8 cellular contexts compared by ENCODE assay signal in the genomic region with DNA sequence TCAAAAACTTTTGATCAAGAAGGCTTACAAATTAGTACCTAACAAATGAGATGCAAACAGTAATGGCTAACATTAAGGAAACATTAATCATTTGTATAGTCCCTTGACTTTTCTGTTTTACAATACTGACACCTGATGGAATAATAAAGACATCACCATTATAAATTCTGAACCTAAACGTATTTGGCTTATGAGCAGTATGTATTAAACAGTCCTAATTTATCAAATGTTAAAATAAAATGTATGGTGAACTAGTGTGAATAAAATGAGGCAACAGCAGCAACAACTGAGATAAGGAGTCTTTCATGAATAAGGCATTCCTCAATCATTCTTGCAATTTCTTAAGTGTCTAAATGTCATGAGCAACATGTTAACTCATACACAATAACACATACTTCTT. TPM values are rescaled to one million over a fixed set of nuclear protein-coding genes. Genes with fewer than 3 reads are reported as not detected.
DNase-seq lines count a peak whose midpoint lies in the region; ATAC-seq, FAIRE-seq and TF ChIP-seq lines count a peak whose summit lies in the region.

No MANE protein-coding gene starts in this region.

- H3K4me3 ChIP-seq in Peyer's patch = peak overlapping the region in 1 of 4 donors; percentile 5
- peak overlapping the region; percentile 29 for H3K4me3 ChIP-seq in fibroblast of pulmonary artery (replicated peaks; ENCODE audit: low read depth, low read length)
- H3K4me3 ChIP-seq in sigmoid colon = peak overlapping the region in 2 of 4 donors; percentile 17 to 24
- no peak overlapping the region for H3K4me3 ChIP-seq in GM23338

- peak; percentile 12 for FAIRE-seq in GM18507 (lab: Jason Lieb, UNC)

- ATAC-seq in GM23338 = no peak
- ATAC-seq in GM21619 (IDR thresholded peaks at IDR 0.05; ENCODE audit: unreplicated experiment) = no peak

- no peak overlapping the region for H3K27ac Mint-ChIP-seq in GM23338

- no peak for TF ChIP-seq EP300 in sigmoid colon (IDR thresholded peaks at IDR 0.05)

- H4K20me1 ChIP-seq in GM23338 (replicated peaks; ENCODE audit: insufficient read depth) = peaks cover 44% of the 10 kb centered on the region

- no peaks in the 10 kb centered on the region for H3K9me2 ChIP-seq in GM23338 (ENCODE audit: insufficient read depth)

- H3K4me1 Mint-ChIP-seq in GM23338 = peaks cover 3% of the 10 kb centered on the region; the same call in 2 of the 3 replicates

- H3K27me3 ChIP-seq in Peyer's patch (no peaks in the 10 kb centered on the region), sigmoid colon (no peaks in the 10 kb centered on the region), GM23338 (ENCODE audit: insufficient read depth) (no peaks in the 10 kb centered on the region)

- no peak overlapping the region for H3K27ac ChIP-seq in Peyer's patch
- peak overlapping the region; percentile 37 to 59 (median 52) for H3K27ac ChIP-seq in sigmoid colon
- H3K27ac ChIP-seq in GM23338 (ENCODE audit: low read depth) = no peak overlapping the region

- H3K79me2 ChIP-seq in GM23338 (replicated peaks; ENCODE audit: insufficient read depth) = peaks cover 96% of the 10 kb centered on the region

- H3K36me3 ChIP-seq in Peyer's patch = peaks cover 0 to 43% (median 0%) of the 10 kb centered on the region in 3 donors
- peaks cover 0 to 43% (median 12%) of the 10 kb centered on the region in 4 donors for H3K36me3 ChIP-seq in sigmoid colon
- peaks cover 39% of the 10 kb centered on the region for H3K36me3 ChIP-seq in GM23338 (ENCODE audit: insufficient read depth)

- peaks cover 44% of the 10 kb centered on the region for H3K36me3 Mint-ChIP-seq in GM23338 (ENCODE audit: low read depth)

- WGBS in sigmoid colon, 2 donors = 9 to 32% methylated on average over 1 of the region's 1 CpG

- intact Hi-C loops in sigmoid colon (cut with DNase I) = no loop called here

- no peaks in the 10 kb centered on the region for H3K9me3 ChIP-seq in Peyer's patch
- no peaks in the 10 kb centered on the region for H3K9me3 ChIP-seq in sigmoid colon

- no peaks in the 10 kb centered on the region for H3K9me3 Mint-ChIP-seq in GM23338

- peak in 4 of 6 experiments; percentile 13 to 39 (median 34) for TF ChIP-seq CTCF in Peyer's patch (IDR thresholded peaks at IDR 0.05)
- TF ChIP-seq CTCF in fibroblast of pulmonary artery (IDR thresholded peaks at IDR 0.05; ENCODE audit: low read length, missing control alignments) = peak; percentile 31
- peak in 1 of 4 experiments; percentile 20 for TF ChIP-seq CTCF in sigmoid colon (IDR thresholded peaks at IDR 0.05)
- no peak for TF ChIP-seq CTCF in GM23338 (conservative IDR thresholded peaks at IDR 0.05; ENCODE audit: low read depth in 2 of 2)

- no peak overlapping the region for H3K4me2 ChIP-seq in GM23338

- no peak overlapping the region for H3K4me3 Mint-ChIP-seq in GM23338

- H3K4me1 ChIP-seq in Peyer's patch (peaks cover 0 to 40% (median 3%) of the 10 kb centered on the region in 4 donors), sigmoid colon (peaks cover 0 to 60% (median 49%) of the 10 kb centered on the region in 4 donors), GM23338 (ENCODE audit: insufficient read depth) (peaks cover 13% of the 10 kb centered on the region)

- H2AFZ ChIP-seq in GM23338 = no peak overlapping the region

- TF ChIP-seq POLR2A in Peyer's patch (IDR thresholded peaks at IDR 0.05) (no peak), sigmoid colon (IDR thresholded peaks at IDR 0.05) (no peak)

- DNase-seq in GM18507 (ENCODE audit: extremely low spot score, insufficient read length, low read depth) (no peak), Peyer's patch (no peak), fibroblast of pulmonary artery (ENCODE audit: low read depth) (peak; percentile 58), sigmoid colon (no peak), GM23338 (ENCODE audit: low spot score) (no peak), T-helper 1 cell (no peak)
- DNase-seq in NK-92 treated with Interleukin-12 subunit alpha and Interleukin-12 subunit beta, amount 100 ng/mL, for 24 hours (lab: John Stamatoyannopoulos, UW) = no peak

- H3K27me3 Mint-ChIP-seq in GM23338 (ENCODE audit: insufficient read depth, low read depth, poor library complexity) = peaks cover 2% of the 10 kb centered on the region

- no peaks in the 10 kb centered on the region for H3F3A ChIP-seq in GM23338 (replicated peaks; ENCODE audit: low read depth)

TF ChIP-seq in GM23338, 12 proteins besides CTCF, POLR2A, EP300 and RAD21:
- TF ChIP-seq NANOG (IDR thresholded peaks at IDR 0.05; ENCODE audit: borderline replicate concordance) (no peak), EZH2 (IDR thresholded peaks at IDR 0.05; ENCODE audit: low read depth, unreplicated experiment) (no peak)
TF ChIP-seq in GM23338: peak in this region for 0.

RNA-seq across cellular contexts. Expression of gene PUM3, which starts 6.0 kb away (rescaled TPM):
- total RNA-seq in Peyer's patch = 100 to 1,000 TPM in 1 of 4 donors, 10 to 100 TPM in 3; 21.4 to 116 (median 30.8) TPM
- 10 to 100 TPM; 18.6 to 27.6 (median 21.3) TPM for total RNA-seq in sigmoid colon
- polyA plus RNA-seq in sigmoid colon = 10 to 100 TPM; 18.0 to 36.5 (median 24.0) TPM
- 85.8 and 98.3 TPM in 2 replicates for total RNA-seq in GM23338 (2014; rRNA removed; shearing (Covaris generic))
- polyA plus RNA-seq in GM23338 (2016; fragmentation: Nextera tagmentation; extraction: Ambion mirVana) = 120 and 136 TPM in 2 replicates

Comparison
In these comparisons a context has a peak if more than half of its experiments do, and no peak if none do; other contexts are left out.
1. H3K27ac ChIP-seq: peak in sigmoid colon (4 of 4); none in Peyer's patch (0 of 4) and GM23338 (single experiment).
2. CTCF ChIP-seq: peak in Peyer's patch (4 of 6) and fibroblast of pulmonary artery (single experiment); none in GM23338 (0 of 2).